ENCODE assay signal across 24 cellular contexts in genomic region chr5:157284458-157285212, GRCh38. TPM values are rescaled to one million over a fixed set of nuclear protein-coding genes. Genes with fewer than 3 reads are reported as not detected.
DNase-seq lines count a peak whose midpoint lies in the region; ATAC-seq and TF ChIP-seq lines count a peak whose summit lies in the region.
"Had no signal": no experiment of that assay in that cellular context is flagged by ENCODE, and none has a peak within 500 bp of the region (broad histone marks: within the 10 kb centered on the region; RNA-seq: fewer than 3 reads in every experiment).

No MANE protein-coding gene starts in this region.

- no peak overlapping the region for H4K5ac ChIP-seq in mesendoderm (ENCODE audit: low read length)

- no peak overlapping the region for H2BK120ac ChIP-seq in mesendoderm (ENCODE audit: low read depth, low read length)

- H3K9me3 Mint-ChIP-seq in activated CD8-positive, alpha-beta memory T cell treated with anti-CD3 and anti-CD28 coated beads, Interleukin-2, amount 10 ng/mL, durations not matched to agents 7 days and 5 days (ENCODE audit: low read depth), result peaks cover 11% of the 10 kb centered on the region
- H3K9me3 Mint-ChIP-seq: nephron progenitor cell had no signal

- H3K4ac ChIP-seq in mesendoderm (ENCODE audit: low read depth, low read length), result no peak overlapping the region

- POLR2A ChIA-PET in OCI-LY7 (lab: Charles Lee), result interaction anchor here (1.5 to 8.6 kb wide), 2 partner anchors 11 to 17 kb away, joined by 11 to 64 read pairs; no protein-coding TSS in a partner anchor

- H3K4me3 ChIP-seq in OCI-LY7 (ENCODE audit: low read depth, low read length, poor library complexity, severe bottlenecking) (no peak overlapping the region), dorsolateral prefrontal cortex (peak overlapping the region in 1 of 59 donors; percentile 6), parathyroid adenoma (ENCODE audit: low read depth, low read length) (no peak overlapping the region), mesendoderm (ENCODE audit: low read length) (no peak overlapping the region)
- H3K4me3 ChIP-seq: A549, GM23248, MG63, psoas muscle, spleen, thyroid gland had no signal

- no peak overlapping the region for H2AK5ac ChIP-seq in mesendoderm (ENCODE audit: low read length)

- WGBS in mesendoderm (ENCODE audit: extremely low coverage, insufficient coverage, low lambda C conversion rate), result no CpG with 5 or more reads among the region's 6 CpGs

- H3K36me3 ChIP-seq in OCI-LY7 (ENCODE audit: insufficient read depth, low read length) (peaks cover 65% of the 10 kb centered on the region), parathyroid adenoma (ENCODE audit: control insufficient read depth, insufficient read depth, low read length) (no peaks in the 10 kb centered on the region), mesendoderm (ENCODE audit: control insufficient read depth, insufficient read depth, low read length) (no peaks in the 10 kb centered on the region)
- H3K36me3 ChIP-seq: MG63, thyroid gland had no signal

- no TSS peak for BruUV-seq in OCI-LY7 (replicated peaks; lab: Mats Ljungman, UMichigan)

- H3K23ac ChIP-seq in mesendoderm (ENCODE audit: low read length), result no peak overlapping the region

- DNase-seq in activated CD8-positive, alpha-beta memory T cell treated with anti-CD3 and anti-CD28 coated beads for 24 hours, result peak; percentile 35
- no peak for DNase-seq in activated CD8-positive, alpha-beta memory T cell treated with anti-CD3 and anti-CD28 coated beads, Interleukin-2, amount 10 ng/mL, durations not matched to agents 7 days and 5 days
- no peak for DNase-seq in OCI-LY7 (ENCODE audit: low spot score)
- DNase-seq in dorsolateral prefrontal cortex, result no peak
- no peak for DNase-seq in mesendoderm
- no peak for DNase-seq in NCI-H2171 (lab: John Stamatoyannopoulos, UW)
- DNase-seq: activated CD4-positive, alpha-beta T cell treated with anti-CD3 and anti-CD28 coated beads, Interleukin-2, amount 50 U/mL, for 4 hours; amygdala; cerebellar nuclear complex; effector memory CD4-positive, alpha-beta T cell; GM23248; head of caudate nucleus; mammary epithelial cell; MG63; nephron progenitor cell; psoas muscle; spleen; SW 1271; thyroid gland had no signal

- no peak overlapping the region for H3K56ac ChIP-seq in mesendoderm (ENCODE audit: low read length)

- peaks cover 63% of the 10 kb centered on the region for H3K79me2 ChIP-seq in OCI-LY7 (ENCODE audit: insufficient read depth, low read depth, low read length)
- H3K79me2 ChIP-seq in parathyroid adenoma, result peaks cover 15% of the 10 kb centered on the region
- H3K79me2 ChIP-seq in mesendoderm (ENCODE audit: control insufficient read depth, insufficient read depth, low read length), result no peaks in the 10 kb centered on the region

- no peak overlapping the region for H2BK5ac ChIP-seq in mesendoderm (ENCODE audit: low read length)

- H3K4me1 ChIP-seq in OCI-LY7 (ENCODE audit: insufficient read depth, low read length, poor library complexity, severe bottlenecking) (peaks cover 29% of the 10 kb centered on the region), parathyroid adenoma (peaks cover 44% of the 10 kb centered on the region), mesendoderm (ENCODE audit: control insufficient read depth, low read depth, low read length) (no peaks in the 10 kb centered on the region)
- H3K4me1 ChIP-seq: thyroid gland had no signal

- H3K27me3 ChIP-seq in dorsolateral prefrontal cortex (no peaks in the 10 kb centered on the region), parathyroid adenoma (ENCODE audit: control insufficient read depth, insufficient read depth, low read length) (no peaks in the 10 kb centered on the region), mesendoderm (ENCODE audit: insufficient read depth, low read length, poor library complexity) (no peaks in the 10 kb centered on the region)
- H3K27me3 ChIP-seq: MG63, spleen, thyroid gland had no signal

- no peak overlapping the region for H3K18ac ChIP-seq in mesendoderm (ENCODE audit: low read length)

- intact Hi-C loops in OCI-LY7 (cut with micrococcal nuclease; ENCODE audit: unreplicated experiment) (no loop called here), dorsolateral prefrontal cortex (cut with DNase I) (no loop called here)

- H3K4me1 Mint-ChIP-seq in activated CD8-positive, alpha-beta memory T cell treated with anti-CD3 and anti-CD28 coated beads, Interleukin-2, amount 10 ng/mL, durations not matched to agents 7 days and 5 days, result peaks cover 69% of the 10 kb centered on the region

- CTCF ChIA-PET in activated CD8-positive, alpha-beta memory T cell treated with anti-CD3 and anti-CD28 coated beads, Interleukin-2, amount 10 ng/mL, durations not matched to agents 7 days and 5 days (lab: Charles Lee), result interaction anchor here (1.1 to 1.5 kb wide), 2 partner anchors 23 to 44 kb away, joined by 3 to 5 read pairs; no protein-coding TSS in a partner anchor
- CTCF ChIA-PET in OCI-LY7 (lab: Charles Lee; ENCODE audit: unreplicated experiment), result no interaction called here

- no peak overlapping the region for H3K9ac ChIP-seq in parathyroid adenoma
- H3K9ac ChIP-seq in mesendoderm (ENCODE audit: low read length), result no peak overlapping the region
- H3K9ac ChIP-seq: GM23248 had no signal

- TF ChIP-seq CTCF in OCI-LY7 (conservative IDR thresholded peaks at IDR 0.05; ENCODE audit: low read length) (no peak), dorsolateral prefrontal cortex (IDR thresholded peaks at IDR 0.05 in 54 of 56, conservative IDR thresholded peaks at IDR 0.05 in 2 of 56; ENCODE audit: low read depth in 1 of 56, partially characterized antibody in 56 of 56) (no peak), parathyroid adenoma (IDR thresholded peaks at IDR 0.05) (no peak)

- H3K4me3 Mint-ChIP-seq in activated CD8-positive, alpha-beta memory T cell treated with anti-CD3 and anti-CD28 coated beads, Interleukin-2, amount 10 ng/mL, durations not matched to agents 7 days and 5 days, result no peak overlapping the region
- H3K4me3 Mint-ChIP-seq: nephron progenitor cell had no signal

- H3K27me3 Mint-ChIP-seq in activated CD8-positive, alpha-beta memory T cell treated with anti-CD3 and anti-CD28 coated beads, Interleukin-2, amount 10 ng/mL, durations not matched to agents 7 days and 5 days, result no peaks in the 10 kb centered on the region

- peaks cover 8% of the 10 kb centered on the region; the same call in 1 of the 2 replicates for H4K20me1 ChIP-seq in OCI-LY7 (ENCODE audit: insufficient read depth, low read length)

- H2AFZ ChIP-seq in OCI-LY7 (ENCODE audit: low read length) (no peak overlapping the region), parathyroid adenoma (no peak overlapping the region)
- H2AFZ ChIP-seq: GM23248 had no signal

- peaks cover 74% of the 10 kb centered on the region for H3K36me3 Mint-ChIP-seq in activated CD8-positive, alpha-beta memory T cell treated with anti-CD3 and anti-CD28 coated beads, Interleukin-2, amount 10 ng/mL, durations not matched to agents 7 days and 5 days

- H4K8ac ChIP-seq in mesendoderm (ENCODE audit: low read depth, low read length), result no peak overlapping the region

- H3K27ac Mint-ChIP-seq in activated CD8-positive, alpha-beta memory T cell treated with anti-CD3 and anti-CD28 coated beads, Interleukin-2, amount 10 ng/mL, durations not matched to agents 7 days and 5 days, result no peak overlapping the region
- H3K27ac Mint-ChIP-seq: nephron progenitor cell had no signal

- no peaks in the 10 kb centered on the region for H3K9me2 ChIP-seq in OCI-LY7 (ENCODE audit: insufficient read depth, low read length)

- no peak overlapping the region for H3K27ac ChIP-seq in OCI-LY7 (ENCODE audit: low read depth, low read length, poor library complexity, severe bottlenecking)
- H3K27ac ChIP-seq in dorsolateral prefrontal cortex, result peak overlapping the region in 38 of 59 donors; percentile 2 to 76 (median 48)
- H3K27ac ChIP-seq in parathyroid adenoma, result peak overlapping the region; percentile 45
- H3K27ac ChIP-seq in mesendoderm (ENCODE audit: low read depth, low read length), result no peak overlapping the region
- H3K27ac ChIP-seq: A549, C4-2B, GM23248, psoas muscle, thyroid gland had no signal

- H3K4me2 ChIP-seq in OCI-LY7 (ENCODE audit: low read length) (peak overlapping the region; percentile 65), parathyroid adenoma (ENCODE audit: low read length) (no peak overlapping the region), mesendoderm (ENCODE audit: low read length) (no peak overlapping the region)
- H3K4me2 ChIP-seq: A549 had no signal

- H3K79me1 ChIP-seq in mesendoderm (ENCODE audit: low read length), result no peaks in the 10 kb centered on the region

- no peak for ATAC-seq in activated CD8-positive, alpha-beta memory T cell treated with anti-CD3 and anti-CD28 coated beads, Interleukin-2, amount 10 ng/mL, durations not matched to agents 7 days and 5 days
- no peak for ATAC-seq in HG03025 (IDR thresholded peaks at IDR 0.05; ENCODE audit: low FRiP score, unreplicated experiment)
- ATAC-seq: A549, HepG2 had no signal

- H3K9me3 ChIP-seq in OCI-LY7 (ENCODE audit: low read length), result peaks cover 6% of the 10 kb centered on the region; the same call in 1 of the 2 replicates
- no peaks in the 10 kb centered on the region for H3K9me3 ChIP-seq in parathyroid adenoma (ENCODE audit: control insufficient read depth, low read length)
- H3K9me3 ChIP-seq: A549, MG63, psoas muscle, spleen, thyroid gland had no signal

- no peak overlapping the region for H2BK15ac ChIP-seq in mesendoderm (replicated peaks; ENCODE audit: low read depth)

RNA-seq across cellular contexts. Expression of gene CYFIP2, which starts 18.7 kb away (rescaled TPM):
- 100 to 1,000 TPM; 382 to 438 TPM for total RNA-seq in activated CD8-positive, alpha-beta memory T cell treated with anti-CD3 and anti-CD28 coated beads, Interleukin-2, amount 10 ng/mL, durations not matched to agents 7 days and 5 days
- total RNA-seq in OCI-LY7 (2014; rRNA removed; shearing (Covaris generic)), result 221 and 258 TPM in 2 replicates
- 419 and 461 TPM in 2 replicates for total RNA-seq in OCI-LY7 (2022)
- 100 to 1,000 TPM; 150 to 487 (median 373) TPM for total RNA-seq in dorsolateral prefrontal cortex
- 37.7 TPM for polyA plus RNA-seq in mesendoderm (2013, experiment 1 of 2)
- polyA plus RNA-seq in mesendoderm (2013, experiment 2 of 2), result 37.3 TPM

Comparison
In these comparisons a context has a peak if more than half of its experiments do, and no peak if none do; other contexts are left out.
1. H3K27ac ChIP-seq: peak in dorsolateral prefrontal cortex (38 of 59) and parathyroid adenoma (single experiment); none in OCI-LY7 (single experiment) and mesendoderm (single experiment).